In the genomic region with DNA sequence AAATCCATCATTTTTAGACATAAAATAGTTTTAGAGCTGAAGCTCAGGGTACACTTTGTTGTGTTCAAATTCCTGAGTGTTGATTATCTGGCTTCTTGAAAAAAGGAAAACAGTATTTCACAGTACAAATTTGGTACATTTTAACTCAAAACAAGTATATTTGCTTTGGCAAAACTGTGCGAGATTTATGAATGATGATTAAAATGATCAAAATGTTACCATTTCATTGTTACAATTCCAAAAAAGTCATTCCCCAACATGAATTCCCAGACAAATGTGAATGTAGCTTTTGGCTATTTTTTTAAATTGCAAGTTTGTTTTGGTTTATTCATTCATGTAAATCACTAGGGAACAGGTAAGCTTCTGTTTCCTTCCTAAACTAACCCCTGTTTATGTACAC, we compare ENCODE assay signal across 20 cellular contexts.
DNase-seq lines count a peak whose midpoint lies in the region; ATAC-seq and TF ChIP-seq lines count a peak whose summit lies in the region.
"Had no signal": no experiment of that assay in that cellular context is flagged by ENCODE, and none has a peak within 500 bp of the region (broad histone marks: within the 10 kb centered on the region; RNA-seq: fewer than 3 reads in every experiment).

No MANE protein-coding gene starts in this region.

- H3K79me2 ChIP-seq in mammary epithelial cell (ENCODE audit: insufficient read depth, low read length), result no peaks in the 10 kb centered on the region

- H3K27me3 Mint-ChIP-seq in MCF 10A (ENCODE audit: insufficient read depth, unreplicated experiment), result no peaks in the 10 kb centered on the region
- H3K27me3 Mint-ChIP-seq: activated naive CD4-positive, alpha-beta T cell treated with anti-CD3 and anti-CD28 coated beads, Interleukin-2, amount 50 U/mL, for 24 hours; brain had no signal

- peak; percentile 53 for DNase-seq in MCF 10A (ENCODE audit: unreplicated experiment)
- DNase-seq in mammary epithelial cell, result no peak
- DNase-seq in choroid plexus epithelial cell (ENCODE audit: low read depth), result peak; percentile 29
- DNase-seq in left ventricle myocardium superior, result no peak
- DNase-seq in tibial artery, result no peak
- no peak for DNase-seq in cerebellum (ENCODE audit: low spot score)
- DNase-seq: 8988T; activated CD4-positive, alpha-beta T cell treated with anti-CD3 and anti-CD28 coated beads for 4 hours; Calu3; dorsolateral prefrontal cortex; left lung; MG63; NCI-H146; stimulated activated CD8-positive, alpha-beta memory T cell treated with anti-CD3 and anti-CD28 coated beads, Interleukin-4, amount 100 ng/mL, for 48 hours had no signal

- dilution Hi-C loops in mammary epithelial cell (cut with HindIII; ENCODE audit: low sequenced_read_pairs), result no loop called here

- CTCF ChIA-PET in MCF 10A (lab: Yijun Ruan, JAX), result interaction anchor here (0.9 to 1.8 kb wide), 2 partner anchors 76 to 225 kb away, joined by 3 to 6 read pairs; no protein-coding TSS in a partner anchor
- CTCF ChIA-PET in mammary epithelial cell (lab: Charles Lee; ENCODE audit: low non-redundant PET), result interaction anchor here (0.6 kb wide), 1 partner anchor 280 kb away, joined by 4 read pairs; no protein-coding TSS in a partner anchor

- H4K20me1 ChIP-seq in mammary epithelial cell (ENCODE audit: insufficient read depth, low read length), result no peaks in the 10 kb centered on the region
- H4K20me1 ChIP-seq: BLaER1 treated with 17β-estradiol and CSF1 and Interleukin-3, amounts not matched to agents 10 nM and 100 nM had no signal

- H3K27ac Mint-ChIP-seq in MCF 10A (ENCODE audit: low read depth, unreplicated experiment), result peak overlapping the region; percentile 81
- H3K27ac Mint-ChIP-seq: activated naive CD4-positive, alpha-beta T cell treated with anti-CD3 and anti-CD28 coated beads, Interleukin-2, amount 50 U/mL, for 24 hours had no signal

- H3K27me3 ChIP-seq in mammary epithelial cell (ENCODE audit: insufficient read depth, low read length), result no peaks in the 10 kb centered on the region
- H3K27me3 ChIP-seq in tibial artery, result no peaks in the 10 kb centered on the region
- H3K27me3 ChIP-seq: BLaER1 treated with 17β-estradiol and CSF1 and Interleukin-3, amounts not matched to agents 10 nM and 100 nM; dorsolateral prefrontal cortex; left lung; MG63; vagina had no signal

- H3K4me3 Mint-ChIP-seq in MCF 10A (ENCODE audit: unreplicated experiment), result no peak overlapping the region
- H3K4me3 Mint-ChIP-seq: activated naive CD4-positive, alpha-beta T cell treated with anti-CD3 and anti-CD28 coated beads, Interleukin-2, amount 50 U/mL, for 24 hours; brain had no signal

- 92% methylated on average over 1 of the region's 1 CpG for WGBS in mammary epithelial cell (ENCODE audit: low coverage, missing lambda C conversion rate)

- peaks cover 6% of the 10 kb centered on the region for H3K36me3 Mint-ChIP-seq in MCF 10A (ENCODE audit: insufficient read depth, unreplicated experiment)
- H3K36me3 Mint-ChIP-seq: activated naive CD4-positive, alpha-beta T cell treated with anti-CD3 and anti-CD28 coated beads, Interleukin-2, amount 50 U/mL, for 24 hours; brain had no signal

- POLR2A ChIA-PET in MCF 10A (lab: Yijun Ruan, JAX), result interaction anchor here (0.7 to 1.5 kb wide), 4 partner anchors 15 to 410 kb away, joined by 3 to 4 read pairs (median 3); no protein-coding TSS in a partner anchor

- H3K9ac ChIP-seq in mammary epithelial cell (ENCODE audit: insufficient read depth, low read length), result no peak overlapping the region
- H3K9ac ChIP-seq: BLaER1 treated with 17β-estradiol and CSF1 and Interleukin-3, amounts not matched to agents 10 nM and 100 nM had no signal

- no peak overlapping the region for H3K4me3 ChIP-seq in mammary epithelial cell (replicated peaks in 1 of 3; ENCODE audit: insufficient read depth in 1 of 3, low read depth in 2 of 3, low read length in 3 of 3)
- H3K4me3 ChIP-seq in choroid plexus epithelial cell (ENCODE audit: low read depth, low read length), result no peak overlapping the region
- no peak overlapping the region for H3K4me3 ChIP-seq in tibial artery
- H3K4me3 ChIP-seq: BLaER1 treated with 17β-estradiol and CSF1 and Interleukin-3, amounts not matched to agents 10 nM and 100 nM; dorsolateral prefrontal cortex; left lung; MG63; vagina had no signal

- H3K9me3 ChIP-seq in mammary epithelial cell (replicated peaks; ENCODE audit: insufficient read depth, low read length) (no peaks in the 10 kb centered on the region), tibial artery (peaks cover 0 to 3% (median 0%) of the 10 kb centered on the region in 3 donors)
- H3K9me3 ChIP-seq: BLaER1 treated with 17β-estradiol and CSF1 and Interleukin-3, amounts not matched to agents 10 nM and 100 nM; vagina had no signal

- H2AFZ ChIP-seq in mammary epithelial cell (ENCODE audit: low read depth, low read length), result no peak overlapping the region

- no peak for TF ChIP-seq CTCF in MCF 10A (IDR thresholded peaks at IDR 0.05; ENCODE audit: unreplicated experiment)
- TF ChIP-seq CTCF in mammary epithelial cell (conservative IDR thresholded peaks at IDR 0.05 in 1 of 2, IDR thresholded peaks at IDR 0.05 in 1 of 2; ENCODE audit: extremely low read depth in 1 of 2, insufficient read depth in 1 of 2, low read depth in 1 of 2, low read length in 2 of 2), result no peak
- TF ChIP-seq CTCF in choroid plexus epithelial cell (conservative IDR thresholded peaks at IDR 0.05; ENCODE audit: low read depth, low read length), result no peak
- TF ChIP-seq CTCF in tibial artery (IDR thresholded peaks at IDR 0.05), result no peak

- intact Hi-C loops in MCF 10A (cut with micrococcal nuclease), result no loop called here
- intact Hi-C loops in mammary epithelial cell (cut with micrococcal nuclease), result loop anchor here (5.0 kb wide), 1 partner anchor 143 kb away; no protein-coding TSS in a partner anchor
- intact Hi-C loops in left ventricle myocardium superior (cut with micrococcal nuclease), result no loop called here
- intact Hi-C loops in tibial artery (cut with DNase I; ENCODE audit: low total_unique reads), result no loop called here

- BruUV-seq in MCF 10A (replicated peaks; lab: Mats Ljungman, UMichigan), result no TSS peak
- BruUV-seq in mammary epithelial cell (replicated peaks; lab: Mats Ljungman, UMichigan), result no TSS peak

- H3K4me1 Mint-ChIP-seq in MCF 10A (ENCODE audit: insufficient read depth, unreplicated experiment), result peaks cover 41% of the 10 kb centered on the region
- H3K4me1 Mint-ChIP-seq: activated naive CD4-positive, alpha-beta T cell treated with anti-CD3 and anti-CD28 coated beads, Interleukin-2, amount 50 U/mL, for 24 hours had no signal

- H3K9me3 Mint-ChIP-seq in MCF 10A (ENCODE audit: unreplicated experiment), result no peaks in the 10 kb centered on the region

- H3K4me1 ChIP-seq in mammary epithelial cell (ENCODE audit: insufficient read depth, low read length), result peaks cover 27% of the 10 kb centered on the region
- peaks cover 0 to 80% (median 35%) of the 10 kb centered on the region in 4 donors for H3K4me1 ChIP-seq in tibial artery
- H3K4me1 ChIP-seq: BLaER1 treated with 17β-estradiol and CSF1 and Interleukin-3, amounts not matched to agents 10 nM and 100 nM; left lung; vagina had no signal

- H3K36me3 ChIP-seq in mammary epithelial cell (ENCODE audit: insufficient read depth, low read length), result no peaks in the 10 kb centered on the region
- no peaks in the 10 kb centered on the region for H3K36me3 ChIP-seq in tibial artery
- H3K36me3 ChIP-seq: BLaER1 treated with 17β-estradiol and CSF1 and Interleukin-3, amounts not matched to agents 10 nM and 100 nM; left lung; MG63; vagina had no signal

- H3K27ac ChIP-seq in mammary epithelial cell (ENCODE audit: insufficient read depth, low read depth, low read length) (no peak overlapping the region), tibial artery (peak overlapping the region; percentile 66 to 75)
- H3K27ac ChIP-seq: BLaER1 treated with 17β-estradiol and CSF1 and Interleukin-3, amounts not matched to agents 10 nM and 100 nM; dorsolateral prefrontal cortex; left lung; vagina had no signal

- H3K4me2 ChIP-seq in mammary epithelial cell (ENCODE audit: insufficient read depth, low read depth, low read length), result no peak overlapping the region
- H3K4me2 ChIP-seq: BLaER1 treated with 17β-estradiol and CSF1 and Interleukin-3, amounts not matched to agents 10 nM and 100 nM had no signal

- in situ Hi-C loops in mammary epithelial cell (cut with MboI; ENCODE audit: low sequenced_read_pairs in 2 of 2), result no loop called here

- ATAC-seq in left ventricle myocardium superior (peak; percentile 72), GM21723 (IDR thresholded peaks at IDR 0.05; ENCODE audit: unreplicated experiment) (no peak), GM21528 (IDR thresholded peaks at IDR 0.05; ENCODE audit: low FRiP score, unreplicated experiment) (no peak)
- ATAC-seq: left lung had no signal

Comparison
In these comparisons a context has a peak if more than half of its experiments do, and no peak if none do; other contexts are left out.
1. DNase-seq: peak in MCF 10A (single experiment) and choroid plexus epithelial cell (single experiment); none in mammary epithelial cell (single experiment), left ventricle myocardium superior (single experiment), tibial artery (0 of 2) and cerebellum (single experiment).